ENCODE assay signal across 1 cellular context in genomic region chr2:216620806-216621205, GRCh38.
TF ChIP-seq lines count a peak whose summit lies in the region.

No MANE protein-coding gene starts in this region.

TF ChIP-seq in GM23338, 12 proteins besides CTCF, POLR2A, EP300 and RAD21:
- no peak for TF ChIP-seq REST (IDR thresholded peaks at IDR 0.05; ENCODE audit: unreplicated experiment)
- TF ChIP-seq POLR2AphosphoS5 (IDR thresholded peaks at IDR 0.05; ENCODE audit: low read depth), result no peak
- no peak for TF ChIP-seq JUNB (IDR thresholded peaks at IDR 0.05; ENCODE audit: unreplicated experiment)
- TF ChIP-seq EZH2phosphoT487 (IDR thresholded peaks at IDR 0.05; ENCODE audit: unreplicated experiment), result no peak
- TF ChIP-seq, protein P1, sequence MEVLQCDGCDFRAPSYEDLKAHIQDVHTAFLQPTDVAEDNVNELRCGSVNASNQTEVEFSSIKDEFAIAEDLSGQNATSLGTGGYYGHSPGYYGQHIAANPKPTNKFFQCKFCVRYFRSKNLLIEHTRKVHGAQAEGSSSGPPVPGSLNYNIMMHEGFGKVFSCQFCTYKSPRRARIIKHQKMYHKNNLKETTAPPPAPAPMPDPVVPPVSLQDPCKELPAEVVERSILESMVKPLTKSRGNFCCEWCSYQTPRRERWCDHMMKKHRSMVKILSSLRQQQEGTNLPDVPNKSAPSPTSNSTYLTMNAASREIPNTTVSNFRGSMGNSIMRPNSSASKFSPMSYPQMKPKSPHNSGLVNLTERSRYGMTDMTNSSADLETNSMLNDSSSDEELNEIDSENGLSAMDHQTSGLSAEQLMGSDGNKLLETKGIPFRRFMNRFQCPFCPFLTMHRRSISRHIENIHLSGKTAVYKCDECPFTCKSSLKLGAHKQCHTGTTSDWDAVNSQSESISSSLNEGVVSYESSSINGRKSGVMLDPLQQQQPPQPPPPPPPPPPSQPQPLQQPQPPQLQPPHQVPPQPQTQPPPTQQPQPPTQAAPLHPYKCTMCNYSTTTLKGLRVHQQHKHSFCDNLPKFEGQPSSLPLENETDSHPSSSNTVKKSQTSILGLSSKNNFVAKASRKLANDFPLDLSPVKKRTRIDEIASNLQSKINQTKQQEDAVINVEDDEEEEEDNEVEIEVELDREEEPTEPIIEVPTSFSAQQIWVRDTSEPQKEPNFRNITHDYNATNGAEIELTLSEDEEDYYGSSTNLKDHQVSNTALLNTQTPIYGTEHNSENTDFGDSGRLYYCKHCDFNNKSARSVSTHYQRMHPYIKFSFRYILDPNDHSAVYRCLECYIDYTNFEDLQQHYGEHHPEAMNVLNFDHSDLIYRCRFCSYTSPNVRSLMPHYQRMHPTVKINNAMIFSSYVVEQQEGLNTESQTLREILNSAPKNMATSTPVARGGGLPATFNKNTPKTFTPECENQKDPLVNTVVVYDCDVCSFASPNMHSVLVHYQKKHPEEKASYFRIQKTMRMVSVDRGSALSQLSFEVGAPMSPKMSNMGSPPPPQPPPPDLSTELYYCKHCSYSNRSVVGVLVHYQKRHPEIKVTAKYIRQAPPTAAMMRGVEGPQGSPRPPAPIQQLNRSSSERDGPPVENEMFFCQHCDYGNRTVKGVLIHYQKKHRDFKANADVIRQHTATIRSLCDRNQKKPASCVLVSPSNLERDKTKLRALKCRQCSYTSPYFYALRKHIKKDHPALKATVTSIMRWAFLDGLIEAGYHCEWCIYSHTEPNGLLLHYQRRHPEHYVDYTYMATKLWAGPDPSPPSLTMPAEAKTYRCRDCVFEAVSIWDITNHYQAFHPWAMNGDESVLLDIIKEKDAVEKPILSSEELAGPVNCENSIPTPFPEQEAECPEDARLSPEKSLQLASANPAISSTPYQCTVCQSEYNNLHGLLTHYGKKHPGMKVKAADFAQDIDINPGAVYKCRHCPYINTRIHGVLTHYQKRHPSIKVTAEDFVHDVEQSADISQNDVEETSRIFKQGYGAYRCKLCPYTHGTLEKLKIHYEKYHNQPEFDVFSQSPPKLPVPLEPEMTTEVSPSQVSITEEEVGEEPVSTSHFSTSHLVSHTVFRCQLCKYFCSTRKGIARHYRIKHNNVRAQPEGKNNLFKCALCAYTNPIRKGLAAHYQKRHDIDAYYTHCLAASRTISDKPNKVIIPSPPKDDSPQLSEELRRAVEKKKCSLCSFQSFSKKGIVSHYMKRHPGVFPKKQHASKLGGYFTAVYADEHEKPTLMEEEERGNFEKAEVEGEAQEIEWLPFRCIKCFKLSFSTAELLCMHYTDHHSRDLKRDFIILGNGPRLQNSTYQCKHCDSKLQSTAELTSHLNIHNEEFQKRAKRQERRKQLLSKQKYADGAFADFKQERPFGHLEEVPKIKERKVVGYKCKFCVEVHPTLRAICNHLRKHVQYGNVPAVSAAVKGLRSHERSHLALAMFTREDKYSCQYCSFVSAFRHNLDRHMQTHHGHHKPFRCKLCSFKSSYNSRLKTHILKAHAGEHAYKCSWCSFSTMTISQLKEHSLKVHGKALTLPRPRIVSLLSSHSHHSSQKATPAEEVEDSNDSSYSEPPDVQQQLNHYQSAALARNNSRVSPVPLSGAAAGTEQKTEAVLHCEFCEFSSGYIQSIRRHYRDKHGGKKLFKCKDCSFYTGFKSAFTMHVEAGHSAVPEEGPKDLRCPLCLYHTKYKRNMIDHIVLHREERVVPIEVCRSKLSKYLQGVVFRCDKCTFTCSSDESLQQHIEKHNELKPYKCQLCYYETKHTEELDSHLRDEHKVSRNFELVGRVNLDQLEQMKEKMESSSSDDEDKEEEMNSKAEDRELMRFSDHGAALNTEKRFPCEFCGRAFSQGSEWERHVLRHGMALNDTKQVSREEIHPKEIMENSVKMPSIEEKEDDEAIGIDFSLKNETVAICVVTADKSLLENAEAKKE (CRISPR knock-in tag; IDR thresholded peaks at IDR 0.05), result no peak
- TF ChIP-seq EZH2 (IDR thresholded peaks at IDR 0.05; ENCODE audit: low read depth, unreplicated experiment), result no peak
- no peak for TF ChIP-seq NANOG (IDR thresholded peaks at IDR 0.05; ENCODE audit: borderline replicate concordance)
- no peak for TF ChIP-seq ZNF114 (CRISPR knock-in tag; IDR thresholded peaks at IDR 0.05)
- TF ChIP-seq STAT1 (IDR thresholded peaks at IDR 0.05; ENCODE audit: unreplicated experiment), result no peak
- no peak for TF ChIP-seq ZNF331 (CRISPR knock-in tag; IDR thresholded peaks at IDR 0.05; ENCODE audit: low read depth)
- no peak for TF ChIP-seq CREB1 (CRISPR knock-in tag; IDR thresholded peaks at IDR 0.05; ENCODE audit: low read depth)
- TF ChIP-seq, protein P2, sequence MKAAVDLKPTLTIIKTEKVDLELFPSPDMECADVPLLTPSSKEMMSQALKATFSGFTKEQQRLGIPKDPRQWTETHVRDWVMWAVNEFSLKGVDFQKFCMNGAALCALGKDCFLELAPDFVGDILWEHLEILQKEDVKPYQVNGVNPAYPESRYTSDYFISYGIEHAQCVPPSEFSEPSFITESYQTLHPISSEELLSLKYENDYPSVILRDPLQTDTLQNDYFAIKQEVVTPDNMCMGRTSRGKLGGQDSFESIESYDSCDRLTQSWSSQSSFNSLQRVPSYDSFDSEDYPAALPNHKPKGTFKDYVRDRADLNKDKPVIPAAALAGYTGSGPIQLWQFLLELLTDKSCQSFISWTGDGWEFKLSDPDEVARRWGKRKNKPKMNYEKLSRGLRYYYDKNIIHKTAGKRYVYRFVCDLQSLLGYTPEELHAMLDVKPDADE (IDR thresholded peaks at IDR 0.05), result no peak
